24 cellular contexts compared by ENCODE assay signal in genomic region chr10:1122349-1122748, GRCh38.
DNase-seq lines count a peak whose midpoint lies in the region; ATAC-seq, FAIRE-seq and TF ChIP-seq lines count a peak whose summit lies in the region.
"Had no signal": no experiment of that assay in that cellular context is flagged by ENCODE, and none has a peak within 500 bp of the region (broad histone marks: within the 10 kb centered on the region; RNA-seq: fewer than 3 reads in every experiment).

No MANE protein-coding gene starts in this region.

- H3K14ac ChIP-seq in neuronal stem cell (ENCODE audit: low read length) = no peak overlapping the region

- no peak for FAIRE-seq in H54 (lab: Jason Lieb, UNC)
- FAIRE-seq: G401.6, pancreas had no signal

- peaks cover 0 to 2% of the 10 kb centered on the region in 2 donors for H3K9me3 ChIP-seq in neuronal stem cell (replicated peaks in 1 of 2; ENCODE audit: control insufficient read depth in 2 of 2, insufficient read depth in 1 of 2, low read depth in 1 of 2, low read length in 2 of 2)
- H3K9me3 ChIP-seq: heart left ventricle, pancreas, thyroid gland had no signal

- H3K27ac ChIP-seq in neuronal stem cell (replicated peaks; ENCODE audit: low read length) (no peak overlapping the region), RWPE1 (no peak overlapping the region)
- H3K27ac ChIP-seq: 22Rv1, heart left ventricle, pancreas, thyroid gland had no signal

- no peak overlapping the region for H2BK12ac ChIP-seq in neuronal stem cell (ENCODE audit: low read length)

- peak overlapping the region; percentile 45 for H3K23ac ChIP-seq in neuronal stem cell (ENCODE audit: low read depth, low read length, poor library complexity)

- no peak overlapping the region for H3K18ac ChIP-seq in neuronal stem cell (ENCODE audit: low read length)

- peaks cover 16 to 91% of the 10 kb centered on the region in 2 donors for H3K36me3 ChIP-seq in neuronal stem cell (replicated peaks in 1 of 2; ENCODE audit: control insufficient read depth in 2 of 2, insufficient read depth in 2 of 2, low read length in 2 of 2)

- no peak overlapping the region for H2AK5ac ChIP-seq in neuronal stem cell (ENCODE audit: low read depth, low read length)

- CTCF ChIA-PET in activated CD4-positive, alpha-beta memory T cell treated with anti-CD3 and anti-CD28 coated beads for 36 hours (lab: Charles Lee) = no interaction called here
- CTCF ChIA-PET in RWPE1 (lab: Yijun Ruan, JAX) = no interaction called here

- WGBS in neuronal stem cell (ENCODE audit: extremely low coverage in 2 of 2, insufficient read length in 2 of 2, insufficient replicate concordance in 1 of 2), 2 donors = no CpG with 5 or more reads among the region's 6 CpGs

- H2AFZ ChIP-seq in neuronal stem cell (ENCODE audit: low read length) = no peak overlapping the region

- H3K9me3 Mint-ChIP-seq in T-helper 1 cell treated with Interleukin-12 subunit alpha and Interleukin-12 subunit beta and Interleukin-4 antibody, amounts not matched to agents 30 μg/mL and 1 μg/mL, for 36 hours = no peaks in the 10 kb centered on the region
- no peaks in the 10 kb centered on the region for H3K9me3 Mint-ChIP-seq in activated CD4-positive, alpha-beta memory T cell treated with anti-CD3 and anti-CD28 coated beads for 36 hours
- H3K9me3 Mint-ChIP-seq in dendritic cell treated with granulocyte-macrophage colony-stimulating factor and Interleukin-4, amounts not matched to agents 40 ng/mL and 50 ng/mL, for 4 days = no peaks in the 10 kb centered on the region
- H3K9me3 Mint-ChIP-seq: HFFc6 had no signal

- no peak overlapping the region for H3K4me3 ChIP-seq in neuronal stem cell (ENCODE audit: low read length in 2 of 2)
- H3K4me3 ChIP-seq: heart left ventricle, pancreas, thyroid gland had no signal

- H2BK5ac ChIP-seq in neuronal stem cell (ENCODE audit: low read length) = no peak overlapping the region

- no peak overlapping the region for H2BK120ac ChIP-seq in neuronal stem cell (ENCODE audit: low read depth, low read length)

- H2BK15ac ChIP-seq in neuronal stem cell (ENCODE audit: low read length) = no peak overlapping the region

- H3K4me1 ChIP-seq in neuronal stem cell (ENCODE audit: control insufficient read depth in 2 of 2, insufficient read depth in 1 of 2, low read depth in 1 of 2, low read length in 2 of 2) = peaks cover 0 to 2% of the 10 kb centered on the region in 2 donors
- H3K4me1 ChIP-seq: pancreas had no signal

- no peak overlapping the region for H3K4ac ChIP-seq in neuronal stem cell (ENCODE audit: low read length)

- no peak overlapping the region for H3K9ac ChIP-seq in neuronal stem cell (ENCODE audit: low read depth, low read length, poor library complexity)

- H4K8ac ChIP-seq in neuronal stem cell (ENCODE audit: low read depth, low read length) = no peak overlapping the region

- H3K4me1 Mint-ChIP-seq in T-helper 1 cell treated with Interleukin-12 subunit alpha and Interleukin-12 subunit beta and Interleukin-4 antibody, amounts not matched to agents 30 μg/mL and 1 μg/mL, for 36 hours (ENCODE audit: low read depth) = peaks cover 11% of the 10 kb centered on the region
- peaks cover 24% of the 10 kb centered on the region for H3K4me1 Mint-ChIP-seq in activated CD4-positive, alpha-beta memory T cell treated with anti-CD3 and anti-CD28 coated beads for 36 hours (ENCODE audit: low read depth)
- peaks cover 20% of the 10 kb centered on the region for H3K4me1 Mint-ChIP-seq in dendritic cell treated with granulocyte-macrophage colony-stimulating factor and Interleukin-4, amounts not matched to agents 40 ng/mL and 50 ng/mL, for 4 days (ENCODE audit: low read depth)

- no peak for TF ChIP-seq CTCF in RWPE1 (conservative IDR thresholded peaks at IDR 0.05; ENCODE audit: low read depth)

- intact Hi-C loops in activated CD4-positive, alpha-beta memory T cell treated with anti-CD3 and anti-CD28 coated beads for 36 hours (cut with micrococcal nuclease) = no loop called here
- intact Hi-C loops in dendritic cell treated with granulocyte-macrophage colony-stimulating factor and Interleukin-4, amounts not matched to agents 40 ng/mL and 50 ng/mL, for 4 days (cut with micrococcal nuclease) = no loop called here

- no peak for ATAC-seq in GM19452 (IDR thresholded peaks at IDR 0.05; ENCODE audit: unreplicated experiment)
- ATAC-seq: heart left ventricle, left cardiac atrium, pancreas had no signal

- H3K36me3 Mint-ChIP-seq in T-helper 1 cell treated with Interleukin-12 subunit alpha and Interleukin-12 subunit beta and Interleukin-4 antibody, amounts not matched to agents 30 μg/mL and 1 μg/mL, for 36 hours (ENCODE audit: low read depth) = peaks cover 51% of the 10 kb centered on the region
- H3K36me3 Mint-ChIP-seq in activated CD4-positive, alpha-beta memory T cell treated with anti-CD3 and anti-CD28 coated beads for 36 hours = peaks cover 67% of the 10 kb centered on the region
- peaks cover 42% of the 10 kb centered on the region for H3K36me3 Mint-ChIP-seq in dendritic cell treated with granulocyte-macrophage colony-stimulating factor and Interleukin-4, amounts not matched to agents 40 ng/mL and 50 ng/mL, for 4 days (ENCODE audit: low read depth)

- DNase-seq in T-helper 1 cell (no peak), neuronal stem cell (ENCODE audit: low spot score) (no peak), H54 (ENCODE audit: insufficient read length, low spot score) (no peak), RWPE1 (ENCODE audit: low spot score) (no peak)
- no peak for DNase-seq in activated CD4-positive, alpha-beta memory T cell treated with anti-CD3 and anti-CD28 coated beads for 36 hours
- DNase-seq: activated gamma-delta T cell treated with Interleukin-2 at 50 U/mL for 16 hours; HFFc6; left cardiac atrium; mesendoderm; NCI-H1092 treated with DMSO at 0.1 percent for 48 hours; NCI-H1930; NCI-H226; pancreas; RPMI8226; stimulated activated CD4-positive, alpha-beta T cell treated with anti-CD3 and anti-CD28 coated beads, Interleukin-4, amount 100 ng/mL, for 24 hours; stimulated activated naive CD4-positive, alpha-beta T cell treated with Interleukin-2 at 50 U/mL for 16 hours; T-helper 9 cell; thyroid gland had no signal

- no peak for TF ChIP-seq POLR2A in H54 (IDR thresholded peaks at IDR 0.05; ENCODE audit: low read depth, low read length)

- H3K27me3 ChIP-seq in neuronal stem cell (ENCODE audit: control insufficient read depth in 3 of 3, insufficient read depth in 3 of 3, low read depth in 1 of 3, low read length in 3 of 3) = no peaks in the 10 kb centered on the region
- H3K27me3 ChIP-seq: heart left ventricle, pancreas, thyroid gland had no signal

- POLR2A ChIA-PET in activated CD4-positive, alpha-beta memory T cell treated with anti-CD3 and anti-CD28 coated beads for 36 hours (lab: Charles Lee) = no interaction called here
- POLR2A ChIA-PET in RWPE1 (lab: Yijun Ruan, JAX; ENCODE audit: low non-redundant PET) = no interaction called here

- no peaks in the 10 kb centered on the region for H3K27me3 Mint-ChIP-seq in T-helper 1 cell treated with Interleukin-12 subunit alpha and Interleukin-12 subunit beta and Interleukin-4 antibody, amounts not matched to agents 30 μg/mL and 1 μg/mL, for 36 hours (ENCODE audit: low read depth)
- H3K27me3 Mint-ChIP-seq in activated CD4-positive, alpha-beta memory T cell treated with anti-CD3 and anti-CD28 coated beads for 36 hours = no peaks in the 10 kb centered on the region
- no peaks in the 10 kb centered on the region for H3K27me3 Mint-ChIP-seq in dendritic cell treated with granulocyte-macrophage colony-stimulating factor and Interleukin-4, amounts not matched to agents 40 ng/mL and 50 ng/mL, for 4 days

- no peak overlapping the region for H3K4me2 ChIP-seq in neuronal stem cell (ENCODE audit: insufficient read depth, low read length, poor library complexity, severe bottlenecking)

- H3K27ac Mint-ChIP-seq in T-helper 1 cell treated with Interleukin-12 subunit alpha and Interleukin-12 subunit beta and Interleukin-4 antibody, amounts not matched to agents 30 μg/mL and 1 μg/mL, for 36 hours = peak overlapping the region; percentile 31
- peak overlapping the region; percentile 18 for H3K27ac Mint-ChIP-seq in activated CD4-positive, alpha-beta memory T cell treated with anti-CD3 and anti-CD28 coated beads for 36 hours
- H3K27ac Mint-ChIP-seq in dendritic cell treated with granulocyte-macrophage colony-stimulating factor and Interleukin-4, amounts not matched to agents 40 ng/mL and 50 ng/mL, for 4 days = peak overlapping the region; percentile 12
- H3K27ac Mint-ChIP-seq: HFFc6 had no signal

- H4K91ac ChIP-seq in neuronal stem cell (ENCODE audit: low read depth, low read length, poor library complexity) = no peak overlapping the region

- peaks cover 2% of the 10 kb centered on the region for H3K79me1 ChIP-seq in neuronal stem cell (ENCODE audit: low read depth, low read length)

- no peak overlapping the region for H3K4me3 Mint-ChIP-seq in T-helper 1 cell treated with Interleukin-12 subunit alpha and Interleukin-12 subunit beta and Interleukin-4 antibody, amounts not matched to agents 30 μg/mL and 1 μg/mL, for 36 hours
- H3K4me3 Mint-ChIP-seq in activated CD4-positive, alpha-beta memory T cell treated with anti-CD3 and anti-CD28 coated beads for 36 hours = no peak overlapping the region
- no peak overlapping the region for H3K4me3 Mint-ChIP-seq in dendritic cell treated with granulocyte-macrophage colony-stimulating factor and Interleukin-4, amounts not matched to agents 40 ng/mL and 50 ng/mL, for 4 days
- H3K4me3 Mint-ChIP-seq: HFFc6 had no signal
